ENCODE assay signal across 8 cellular contexts in genomic region chr16:25066426-25066746, GRCh38. TPM values are rescaled to one million over a fixed set of nuclear protein-coding genes. Genes with fewer than 3 reads are reported as not detected.
DNase-seq lines count a peak whose midpoint lies in the region; ATAC-seq and TF ChIP-seq lines count a peak whose summit lies in the region.

No MANE protein-coding gene starts in this region.

- H3K4me3 ChIP-seq in right atrium auricular region (peak overlapping the region; percentile 68 to 79), brain microvascular endothelial cell (ENCODE audit: low read depth, low read length) (peak overlapping the region; percentile 42), vagina (peak overlapping the region; percentile 57 to 86)

- no peak for TF ChIP-seq CTCF in right atrium auricular region (IDR thresholded peaks at IDR 0.05)
- no peak for TF ChIP-seq CTCF in brain microvascular endothelial cell (IDR thresholded peaks at IDR 0.05; ENCODE audit: low read depth, low read length, missing control alignments)
- TF ChIP-seq CTCF in mesothelial cell of epicardium (IDR thresholded peaks at IDR 0.05; ENCODE audit: unreplicated experiment) = no peak
- TF ChIP-seq CTCF in vagina (IDR thresholded peaks at IDR 0.05) = no peak

- no peaks in the 10 kb centered on the region for H3K9me3 ChIP-seq in right atrium auricular region
- no peaks in the 10 kb centered on the region for H3K9me3 ChIP-seq in vagina

- ATAC-seq in GM18520 (IDR thresholded peaks at IDR 0.05; ENCODE audit: unreplicated experiment) = no peak
- no peak for ATAC-seq in HG03520 (IDR thresholded peaks at IDR 0.05; ENCODE audit: unreplicated experiment)

- peaks cover 9% of the 10 kb centered on the region for H3K4me1 Mint-ChIP-seq in mesothelial cell of epicardium

- peak overlapping the region; percentile 73 for H3K4me3 Mint-ChIP-seq in mesothelial cell of epicardium

- H3K27ac Mint-ChIP-seq in mesothelial cell of epicardium = peak overlapping the region; percentile 78

- no peaks in the 10 kb centered on the region for H3K36me3 ChIP-seq in right atrium auricular region
- no peaks in the 10 kb centered on the region for H3K36me3 ChIP-seq in brain microvascular endothelial cell (replicated peaks)
- no peaks in the 10 kb centered on the region for H3K36me3 ChIP-seq in vagina

- DNase-seq in right atrium auricular region (ENCODE audit: low spot score) (no peak), cardiac septum (ENCODE audit: low spot score) (no peak), brain microvascular endothelial cell (no peak), mesothelial cell of epicardium (ENCODE audit: low spot score in 2 of 2, unreplicated experiment in 2 of 2) (no peak), vagina (ENCODE audit: extremely low spot score in 2 of 2) (no peak), NCI-H1694 treated with DMSO at 0.1 percent for 48 hours (lab: John Stamatoyannopoulos, UW) (no peak)

- no peaks in the 10 kb centered on the region for H3K9me3 Mint-ChIP-seq in mesothelial cell of epicardium

- H3K27me3 ChIP-seq in right atrium auricular region (no peaks in the 10 kb centered on the region), brain microvascular endothelial cell (replicated peaks) (no peaks in the 10 kb centered on the region), vagina (no peaks in the 10 kb centered on the region)

- no peak for TF ChIP-seq POLR2A in vagina (IDR thresholded peaks at IDR 0.05)

- in situ Hi-C loops in brain microvascular endothelial cell (cut with HindIII; ENCODE audit: low pct_ligation_motif_present, low sequenced_read_pairs) = no loop called here

- H3K27me3 Mint-ChIP-seq in mesothelial cell of epicardium (ENCODE audit: low read depth) = peaks cover 58% of the 10 kb centered on the region

- H3K4me1 ChIP-seq in right atrium auricular region (peaks cover 0 to 24% of the 10 kb centered on the region in 2 donors), vagina (peaks cover 16% of the 10 kb centered on the region)

- no peaks in the 10 kb centered on the region for H3K36me3 Mint-ChIP-seq in mesothelial cell of epicardium

- peak overlapping the region; percentile 88 to 93 for H3K27ac ChIP-seq in right atrium auricular region
- peak overlapping the region; percentile 20 for H3K27ac ChIP-seq in brain microvascular endothelial cell
- peak overlapping the region; percentile 72 for H3K27ac ChIP-seq in vagina

- intact Hi-C loops in cardiac septum (cut with DNase I) (loop anchor here (2.0 kb wide), 1 partner anchor 44 kb away; the partner anchor contains the start of gene LCMT1), vagina (cut with DNase I) (no loop called here)

RNA-seq across cellular contexts. Expression of gene LCMT1, which starts 45.2 kb away (rescaled TPM):
- total RNA-seq in right atrium auricular region (10 to 100 TPM; 52.3 to 52.5 TPM), cardiac septum (38.7 TPM), mesothelial cell of epicardium (54.6 to 58.5 TPM (median 57.2 TPM) in 3 replicates), vagina (29.2 TPM)

RNA-seq across cellular contexts. Expression of gene ARHGAP17, which starts 51.2 kb away (rescaled TPM):
- total RNA-seq in right atrium auricular region (10 to 100 TPM; 29.9 to 31.6 TPM), cardiac septum (66.2 TPM), mesothelial cell of epicardium (77.4 to 81.3 TPM (median 77.7 TPM) in 3 replicates), vagina (52.1 TPM)

Comparison
In these comparisons a context has a peak if more than half of its experiments do, and no peak if none do; other contexts are left out.
1. H3K27ac ChIP-seq: peak in every context shown above with its lines; median percentile 90 in right atrium auricular region; 72 in vagina; 20 in brain microvascular endothelial cell.